In genomic region chrX:129433945-129434344, GRCh38 we compare ENCODE assay signal across 30 cellular contexts.
"Had no signal": no experiment of that assay in that cellular context is flagged by ENCODE, and none has a peak within 500 bp of the region (broad histone marks: within the 10 kb centered on the region; RNA-seq: fewer than 3 reads in every experiment).

No MANE protein-coding gene starts in this region.

- H3K27ac ChIP-seq: WERI-Rb-1 had no signal

- DNase-seq: activated CD4-positive, alpha-beta memory T cell treated with anti-CD3 and anti-CD28 coated beads for 36 hours; activated CD4-positive, alpha-beta T cell treated with anti-CD3 and anti-CD28 coated beads for 4 hours; activated CD4-positive, alpha-beta T cell treated with anti-CD3 and anti-CD28 coated beads, Interleukin-2, amount 10 ng/mL, durations not matched to agents 24 days and 14 days; activated CD4-positive, alpha-beta T cell treated with anti-CD3 and anti-CD28 coated beads, Interleukin-2, amount 50 U/mL, for 1 hour; activated CD4-positive, alpha-beta T cell treated with anti-CD3 and anti-CD28 coated beads, Interleukin-2, amount 50 U/mL, for 4 hours; activated CD4-positive, CD25-positive, alpha-beta regulatory T cell treated with anti-CD3 and anti-CD28 coated beads, Interleukin-2, amount 50 U/mL, for 72 hours; activated CD8-positive, alpha-beta memory T cell treated with anti-CD3 and anti-CD28 coated beads, Interleukin-2, amount 50 U/mL, for 4 hours; activated CD8-positive, alpha-beta T cell treated with anti-CD3 and anti-CD28 coated beads for 36 hours; activated effector memory CD4-positive, alpha-beta T cell treated with anti-CD3 and anti-CD28 coated beads, Interleukin-2, amount 50 U/mL, for 16 hours; activated gamma-delta T cell treated with Interleukin-2 at 50 U/mL for 16 hours; activated naive CD4-positive, alpha-beta T cell; activated naive CD4-positive, alpha-beta T cell treated with anti-CD3 and anti-CD28 coated beads for 36 hours; activated naive CD4-positive, alpha-beta T cell treated with anti-CD3 and anti-CD28 coated beads, Interleukin-2, amount 50 U/mL, for 16 hours; activated naive CD8-positive, alpha-beta T cell treated with anti-CD3 and anti-CD28 coated beads for 36 hours; activated T-cell treated with anti-CD3 and anti-CD28 coated beads for 4 hours; activated T-cell treated with anti-CD3 and anti-CD28 coated beads, Interleukin-2, amount 50 U/mL, for 1 hour; activated T-cell treated with anti-CD3 and anti-CD28 coated beads, Interleukin-2, amount 50 U/mL, for 4 hours; activated T-cell treated with anti-CD3 and anti-CD28 coated beads, Interleukin-2, amount 50 U/mL, for 72 hours; amygdala; anterior cingulate cortex; central memory CD4-positive, alpha-beta T cell; T-helper 1 cell; T-helper 2 cell; T-helper 9 cell; WERI-Rb-1 had no signal

- H3K36me3 ChIP-seq: WERI-Rb-1 had no signal

- ATAC-seq: activated CD8-positive, alpha-beta T cell treated with anti-CD3 and anti-CD28 coated beads for 36 hours; activated naive CD4-positive, alpha-beta T cell treated with anti-CD3 and anti-CD28 coated beads, Interleukin-2, amount 50 U/mL, for 72 hours; activated T-cell treated with anti-CD3 and anti-CD28 coated beads, Interleukin-2, amount 50 U/mL, for 4 hours; activated T-cell treated with anti-CD3 and anti-CD28 coated beads, Interleukin-2, amount 50 U/mL, for 72 hours; activated T-helper 17 cell treated with anti-CD3 and anti-CD28 coated beads, Interleukin-2, amount 50 U/mL, for 72 hours; WTC11 had no signal

- FAIRE-seq: bronchial epithelial cell, TTC549 had no signal
